ENCODE assay signal across 1 cellular context in genomic region chr16:3174618-3175148, GRCh38.
TF ChIP-seq lines count a peak whose summit lies in the region.

No MANE protein-coding gene starts in this region.

TF ChIP-seq in endothelial cell of umbilical vein, 7 proteins besides CTCF, POLR2A, EP300 and RAD21:
- TF ChIP-seq GATA2 (IDR thresholded peaks at IDR 0.05; ENCODE audit: insufficient read depth, insufficient read length, low read depth, low read length) = no peak
- TF ChIP-seq JUN (IDR thresholded peaks at IDR 0.05; ENCODE audit: borderline replicate concordance, insufficient read depth, insufficient read length, low read depth) = no peak
- TF ChIP-seq MAX (IDR thresholded peaks at IDR 0.05; ENCODE audit: insufficient read depth, insufficient read length) = no peak
- TF ChIP-seq FOS (IDR thresholded peaks at IDR 0.05; ENCODE audit: borderline replicate concordance, insufficient read depth, low read length) = no peak
- TF ChIP-seq MYC (IDR thresholded peaks at IDR 0.05; ENCODE audit: low read depth, low read length) = no peak
- no peak for TF ChIP-seq EZH2 (IDR thresholded peaks at IDR 0.05; ENCODE audit: borderline replicate concordance, low read depth, low read length, severe bottlenecking)
- TF ChIP-seq POLR2AphosphoS5 (IDR thresholded peaks at IDR 0.05; ENCODE audit: insufficient read depth, low read depth, low read length) = no peak
